Comparison of ENCODE assay signal across 18 cellular contexts in genomic region chr21:17829472-17829871, GRCh38. TPM values are rescaled to one million over a fixed set of nuclear protein-coding genes. Genes with fewer than 3 reads are reported as not detected.
A peak's percentile ranks its signal among the peaks of the same experiment; 100 is the strongest.
DNase-seq lines count a peak whose midpoint lies in the region; TF ChIP-seq lines count a peak whose summit lies in the region.
"Had no signal": no experiment of that assay in that cellular context is flagged by ENCODE, and none has a peak within 500 bp of the region (broad histone marks: within the 10 kb centered on the region; RNA-seq: fewer than 3 reads in every experiment).

No MANE protein-coding gene starts in this region.

- H3K27me3 ChIP-seq in mesenchymal stem cell (ENCODE audit: control insufficient read depth in 1 of 2, insufficient read depth in 1 of 2, low read length in 2 of 2) (no peaks in the 10 kb centered on the region), H7 (ENCODE audit: control insufficient read depth, insufficient read depth, low read length) (no peaks in the 10 kb centered on the region)
- H3K27me3 ChIP-seq: neutrophil had no signal

- no peaks in the 10 kb centered on the region for H3K4me1 ChIP-seq in mesenchymal stem cell (ENCODE audit: control insufficient read depth, insufficient read depth, low read depth, low read length)

- H2AFZ ChIP-seq in mesenchymal stem cell (ENCODE audit: low read depth, low read length) = no peak overlapping the region

- no peaks in the 10 kb centered on the region for H3K79me1 ChIP-seq in mesenchymal stem cell (replicated peaks; ENCODE audit: low read length, poor library complexity, severe bottlenecking)

- peak overlapping the region; percentile 11 for H4K91ac ChIP-seq in mesenchymal stem cell (ENCODE audit: low read length)

- H3K4me3 ChIP-seq in choroid plexus epithelial cell (ENCODE audit: low read depth, low read length) (no peak overlapping the region), mesenchymal stem cell (ENCODE audit: insufficient read depth in 1 of 2, low read depth in 1 of 2, low read length in 2 of 2) (no peak overlapping the region), H7 (ENCODE audit: insufficient read depth, low read depth, low read length) (no peak overlapping the region)
- H3K4me3 ChIP-seq: K562 had no signal

- DNase-seq in AG20443 (ENCODE audit: low spot score) = peak; percentile 56
- peak; percentile 46 for DNase-seq in HFFc6
- peak; percentile 37 for DNase-seq in choroid plexus epithelial cell (ENCODE audit: low read depth)
- DNase-seq in mesenchymal stem cell = no peak
- no peak for DNase-seq in pons (ENCODE audit: low spot score)
- DNase-seq in globus pallidus (ENCODE audit: low spot score) = no peak
- DNase-seq in H7 = no peak
- no peak for DNase-seq in GM13977 (ENCODE audit: low spot score)
- DNase-seq: activated CD8-positive, alpha-beta T cell treated with anti-CD3 and anti-CD28 coated beads for 36 hours; activated naive CD8-positive, alpha-beta T cell treated with anti-CD3 and anti-CD28 coated beads, Interleukin-2, amount 10 ng/mL, durations not matched to agents 7 days and 5 days; activated T-cell treated with anti-CD3 and anti-CD28 coated beads, Interleukin-2, amount 50 U/mL, for 72 hours; C1 segment of cervical spinal cord; midbrain; NCI-H1436; stimulated activated CD4-positive, alpha-beta T cell treated with anti-CD3 and anti-CD28 coated beads, Interleukin-4, amount 100 ng/mL, for 1 hour had no signal

- no peak overlapping the region for H3K27ac ChIP-seq in mesenchymal stem cell (ENCODE audit: low read length, poor library complexity, severe bottlenecking)
- H3K27ac ChIP-seq: neutrophil, RWPE1 had no signal

- peak overlapping the region in 1 of 2 experiments; percentile 50 for H2BK12ac ChIP-seq in mesenchymal stem cell (ENCODE audit: low read length in 2 of 2)

- H3K18ac ChIP-seq in mesenchymal stem cell (ENCODE audit: low read depth in 1 of 2, low read length in 2 of 2) = no peak overlapping the region

- H4K8ac ChIP-seq in mesenchymal stem cell (ENCODE audit: low read length) = peak overlapping the region; percentile 60

- H3K4ac ChIP-seq in mesenchymal stem cell (ENCODE audit: low read depth in 1 of 2, low read length in 2 of 2) = no peak overlapping the region

- H3K4me1 Mint-ChIP-seq in HFFc6 (ENCODE audit: low read depth) = peaks cover 21% of the 10 kb centered on the region
- H3K4me1 Mint-ChIP-seq: activated naive CD8-positive, alpha-beta T cell treated with anti-CD3 and anti-CD28 coated beads, Interleukin-2, amount 10 ng/mL, durations not matched to agents 7 days and 5 days had no signal

- H2AK5ac ChIP-seq in mesenchymal stem cell (ENCODE audit: low read length, severe bottlenecking) = no peak overlapping the region

- H3K9me3 Mint-ChIP-seq in HFFc6 = no peaks in the 10 kb centered on the region

- no peak overlapping the region for H3K4me2 ChIP-seq in mesenchymal stem cell (ENCODE audit: low read length, poor library complexity, severe bottlenecking)

- H3K4me3 Mint-ChIP-seq in HFFc6 = no peak overlapping the region; the same call in 1 of the 2 replicates
- H3K4me3 Mint-ChIP-seq: activated CD8-positive, alpha-beta T cell treated with anti-CD3 and anti-CD28 coated beads for 36 hours; activated naive CD8-positive, alpha-beta T cell treated with anti-CD3 and anti-CD28 coated beads, Interleukin-2, amount 10 ng/mL, durations not matched to agents 7 days and 5 days; activated T-cell treated with anti-CD3 and anti-CD28 coated beads, Interleukin-2, amount 50 U/mL, for 72 hours had no signal

- no peaks in the 10 kb centered on the region for H3K9me3 ChIP-seq in mesenchymal stem cell (ENCODE audit: control insufficient read depth, low read length)
- H3K9me3 ChIP-seq: neutrophil had no signal

- H3K36me3 ChIP-seq in mesenchymal stem cell (ENCODE audit: control insufficient read depth in 1 of 2, insufficient read depth in 2 of 2, low read depth in 1 of 2, low read length in 2 of 2) (no peaks in the 10 kb centered on the region), H7 (replicated peaks; ENCODE audit: control insufficient read depth, insufficient read depth, low read length) (no peaks in the 10 kb centered on the region)
- H3K36me3 ChIP-seq: neutrophil had no signal

- WGBS in mesenchymal stem cell = 90% methylated on average over 2 of the region's 3 CpGs

- no peak overlapping the region for H3K14ac ChIP-seq in mesenchymal stem cell (ENCODE audit: low read length in 2 of 2)

- H3K9ac ChIP-seq in mesenchymal stem cell (ENCODE audit: low read length) = no peak overlapping the region

- peaks cover 6% of the 10 kb centered on the region for H3K27me3 Mint-ChIP-seq in HFFc6 (ENCODE audit: insufficient read depth)
- H3K27me3 Mint-ChIP-seq: activated CD8-positive, alpha-beta T cell treated with anti-CD3 and anti-CD28 coated beads for 36 hours; activated naive CD8-positive, alpha-beta T cell treated with anti-CD3 and anti-CD28 coated beads, Interleukin-2, amount 10 ng/mL, durations not matched to agents 7 days and 5 days had no signal

- in situ Hi-C loops in GM13977 (cut with MboI; ENCODE audit: low pct_unique_long_range_greater_than_20kb, low sequenced_read_pairs, unreplicated experiment) = no loop called here

- H3K36me3 Mint-ChIP-seq in HFFc6 (ENCODE audit: low read depth) = no peaks in the 10 kb centered on the region

- no peak overlapping the region for H3K23ac ChIP-seq in mesenchymal stem cell (ENCODE audit: low read length in 2 of 2)

- TF ChIP-seq CTCF in HFFc6 (IDR thresholded peaks at IDR 0.05) = no peak
- no peak for TF ChIP-seq CTCF in choroid plexus epithelial cell (conservative IDR thresholded peaks at IDR 0.05; ENCODE audit: low read depth, low read length)
- no peak for TF ChIP-seq CTCF in GM13977 (IDR thresholded peaks at IDR 0.05; ENCODE audit: extremely low read depth, insufficient read depth, missing control alignments)

- H3K27ac Mint-ChIP-seq in HFFc6 = peak overlapping the region; percentile 14; the same call in 1 of the 2 replicates
- H3K27ac Mint-ChIP-seq: activated CD8-positive, alpha-beta T cell treated with anti-CD3 and anti-CD28 coated beads for 36 hours; activated naive CD8-positive, alpha-beta T cell treated with anti-CD3 and anti-CD28 coated beads, Interleukin-2, amount 10 ng/mL, durations not matched to agents 7 days and 5 days; activated T-cell treated with anti-CD3 and anti-CD28 coated beads, Interleukin-2, amount 50 U/mL, for 72 hours had no signal

- H2BK5ac ChIP-seq in mesenchymal stem cell (ENCODE audit: low read depth, low read length, poor library complexity, severe bottlenecking) = no peak overlapping the region

- H2BK15ac ChIP-seq in mesenchymal stem cell (ENCODE audit: low read depth, poor library complexity, severe bottlenecking) = no peak overlapping the region

- no peak overlapping the region for H2BK120ac ChIP-seq in mesenchymal stem cell (ENCODE audit: low read depth, low read length)

RNA-seq across cellular contexts. Expression of gene C21orf91, which starts 10.3 kb away (rescaled TPM):
- 10 to 100 TPM in 2 of 6 experiments, 1 to 10 TPM in 4; 7.4 to 11.1 (median 9.0) TPM for total RNA-seq in HFFc6 (2021; fragmentation: NEBNext Ultra II Directional; extraction: Animal tissue kit (Norgen Biotek cat#: 25700))
- polyA plus RNA-seq in mesenchymal stem cell (2013, experiment 1 of 2) = 20.5 TPM
- 21.6 TPM for polyA plus RNA-seq in mesenchymal stem cell (2013, experiment 2 of 2)
- total RNA-seq in H7 (2014; rRNA removed; shearing (Covaris generic)) = 16.5 and 17.2 TPM in 2 replicates

Comparison
In these comparisons a context has a peak if more than half of its experiments do, and no peak if none do; other contexts are left out.
1. DNase-seq: peak in AG20443 (single experiment), HFFc6 (single experiment) and choroid plexus epithelial cell (single experiment); none in mesenchymal stem cell (single experiment), pons (single experiment), globus pallidus (single experiment), H7 (single experiment) and GM13977 (single experiment).